Comparison of ENCODE assay signal across 34 cellular contexts in the genomic region with DNA sequence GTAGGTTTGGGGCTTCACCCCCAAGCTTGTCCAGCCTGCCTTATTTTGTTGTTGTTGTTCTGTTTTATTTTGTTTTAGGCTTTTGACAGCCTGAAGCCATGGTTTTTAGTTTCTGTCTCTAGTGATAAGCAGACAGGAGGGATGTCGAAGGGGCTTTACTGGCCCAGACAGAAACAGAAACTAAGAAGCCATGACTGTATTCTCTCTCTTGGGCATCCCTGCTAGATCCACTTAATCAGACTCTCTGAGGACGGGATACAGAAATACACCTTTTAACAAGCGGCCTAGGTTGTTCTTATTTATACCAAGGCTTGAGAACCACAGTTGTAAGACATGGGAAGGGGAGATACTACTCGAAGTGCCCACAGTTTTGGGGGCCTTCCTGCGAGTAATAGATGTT.
"Had no signal": no experiment of that assay in that cellular context is flagged by ENCODE, and none has a peak within 500 bp of the region (broad histone marks: within the 10 kb centered on the region; RNA-seq: fewer than 3 reads in every experiment).

No MANE protein-coding gene starts in this region.

- H3K4me3 Mint-ChIP-seq: activated CD8-positive, alpha-beta memory T cell treated with anti-CD3 and anti-CD28 coated beads, Interleukin-2, amount 10 ng/mL, durations not matched to agents 7 days and 5 days; activated CD8-positive, alpha-beta T cell treated with anti-CD3 and anti-CD28 coated beads for 36 hours; activated naive CD4-positive, alpha-beta T cell treated with anti-CD3 and anti-CD28 coated beads for 36 hours; activated naive CD4-positive, alpha-beta T cell treated with anti-CD3 and anti-CD28 coated beads, Interleukin-2, amount 50 U/mL, for 24 hours; activated naive CD8-positive, alpha-beta T cell treated with anti-CD3 and anti-CD28 coated beads for 36 hours; activated naive CD8-positive, alpha-beta T cell treated with anti-CD3 and anti-CD28 coated beads, Interleukin-2, amount 50 U/mL, for 24 hours; activated T-helper 1 cell treated with anti-CD3 and anti-CD28 coated beads, Interleukin-12 subunit alpha, Interleukin-12 subunit beta, Interleukin-2, Interleukin-4 antibody, amounts not matched to agents 30 ng/mL and 10 ng/mL and 1 ng/mL, durations not matched to agents 14 hours and 24 hours and 36 hours; central memory CD8-positive, alpha-beta T cell; dendritic cell treated with granulocyte-macrophage colony-stimulating factor and Interleukin-4, amounts not matched to agents 40 ng/mL and 50 ng/mL, for 4 days; endodermal cell; T-helper 17 cell; T-helper 2 cell treated with Interferon-gamma antibody and Interleukin-4, amounts not matched to agents 5 μg/mL and 100 μg/mL, for 36 hours; WTC11 had no signal

- H3K27ac ChIP-seq: adrenal gland, body of pancreas, breast epithelium, coronary artery, dorsolateral prefrontal cortex had no signal

- H3K9me3 Mint-ChIP-seq: activated CD8-positive, alpha-beta T cell treated with anti-CD3 and anti-CD28 coated beads for 36 hours; activated naive CD4-positive, alpha-beta T cell treated with anti-CD3 and anti-CD28 coated beads for 36 hours; activated naive CD4-positive, alpha-beta T cell treated with anti-CD3 and anti-CD28 coated beads, Interleukin-2, amount 50 U/mL, for 24 hours; activated naive CD8-positive, alpha-beta T cell treated with anti-CD3 and anti-CD28 coated beads for 36 hours; activated naive CD8-positive, alpha-beta T cell treated with anti-CD3 and anti-CD28 coated beads, Interleukin-2, amount 50 U/mL, for 24 hours; activated T-helper 1 cell treated with anti-CD3 and anti-CD28 coated beads, Interleukin-12 subunit alpha, Interleukin-12 subunit beta, Interleukin-2, Interleukin-4 antibody, amounts not matched to agents 30 ng/mL and 10 ng/mL and 1 ng/mL, durations not matched to agents 14 hours and 24 hours and 36 hours; activated T-helper 2 cell treated with anti-CD3 and anti-CD28 coated beads, Interferon-gamma antibody, Interleukin-2, Interleukin-4, amounts not matched to agents 10 μg/mL and 5 μg/mL and 100 μg/mL, durations not matched to agents 14 hours and 24 hours and 36 hours; central memory CD8-positive, alpha-beta T cell; dendritic cell treated with granulocyte-macrophage colony-stimulating factor and Interleukin-4, amounts not matched to agents 40 ng/mL and 50 ng/mL, for 4 days; endodermal cell; T-helper 2 cell treated with Interferon-gamma antibody and Interleukin-4, amounts not matched to agents 5 μg/mL and 100 μg/mL, for 36 hours; WTC11 had no signal

- H3K27ac Mint-ChIP-seq: activated CD8-positive, alpha-beta memory T cell treated with anti-CD3 and anti-CD28 coated beads, Interleukin-2, amount 10 ng/mL, durations not matched to agents 7 days and 5 days; activated CD8-positive, alpha-beta T cell treated with anti-CD3 and anti-CD28 coated beads for 36 hours; activated naive CD4-positive, alpha-beta T cell treated with anti-CD3 and anti-CD28 coated beads for 36 hours; activated naive CD4-positive, alpha-beta T cell treated with anti-CD3 and anti-CD28 coated beads, Interleukin-2, amount 50 U/mL, for 24 hours; activated naive CD8-positive, alpha-beta T cell treated with anti-CD3 and anti-CD28 coated beads for 36 hours; activated naive CD8-positive, alpha-beta T cell treated with anti-CD3 and anti-CD28 coated beads, Interleukin-2, amount 50 U/mL, for 24 hours; activated T-helper 1 cell treated with anti-CD3 and anti-CD28 coated beads, Interleukin-12 subunit alpha, Interleukin-12 subunit beta, Interleukin-2, Interleukin-4 antibody, amounts not matched to agents 30 ng/mL and 10 ng/mL and 1 ng/mL, durations not matched to agents 14 hours and 24 hours and 36 hours; activated T-helper 2 cell treated with anti-CD3 and anti-CD28 coated beads, Interferon-gamma antibody, Interleukin-2, Interleukin-4, amounts not matched to agents 10 μg/mL and 5 μg/mL and 100 μg/mL, durations not matched to agents 14 hours and 24 hours and 36 hours; dendritic cell treated with granulocyte-macrophage colony-stimulating factor and Interleukin-4, amounts not matched to agents 40 ng/mL and 50 ng/mL, for 4 days; endodermal cell; T-helper 17 cell; T-helper 2 cell treated with Interferon-gamma antibody and Interleukin-4, amounts not matched to agents 5 μg/mL and 100 μg/mL, for 36 hours; WTC11 had no signal

- H3K27me3 ChIP-seq: adrenal gland, body of pancreas, breast epithelium, dorsolateral prefrontal cortex had no signal

- H3K9me3 ChIP-seq: adrenal gland, body of pancreas, breast epithelium had no signal

- DNase-seq: activated CD4-positive, alpha-beta T cell treated with anti-CD3 and anti-CD28 coated beads for 48 hours; activated CD4-positive, alpha-beta T cell treated with anti-CD3 and anti-CD28 coated beads, Interleukin-2, amount 50 U/mL, for 1 hour; activated CD4-positive, alpha-beta T cell treated with anti-CD3 and anti-CD28 coated beads, Interleukin-2, amount 50 U/mL, for 48 hours; activated CD8-positive, alpha-beta memory T cell treated with anti-CD3 and anti-CD28 coated beads, Interleukin-2, amount 10 ng/mL, durations not matched to agents 7 days and 5 days; activated CD8-positive, alpha-beta memory T cell treated with anti-CD3 and anti-CD28 coated beads, Interleukin-2, amount 50 U/mL, for 4 hours; activated CD8-positive, alpha-beta T cell treated with anti-CD3 and anti-CD28 coated beads for 36 hours; activated effector memory CD4-positive, alpha-beta T cell treated with anti-CD3 and anti-CD28 coated beads, Interleukin-2, amount 50 U/mL, for 16 hours; activated naive CD4-positive, alpha-beta T cell treated with anti-CD3 and anti-CD28 coated beads for 36 hours; activated naive CD8-positive, alpha-beta T cell treated with anti-CD3 and anti-CD28 coated beads for 36 hours; activated naive CD8-positive, alpha-beta T cell treated with anti-CD3 and anti-CD28 coated beads, Interleukin-2, amount 50 U/mL, for 24 hours; activated T-cell treated with anti-CD3 and anti-CD28 coated beads, Interleukin-2, amount 50 U/mL, for 1 hour; activated T-cell treated with anti-CD3 and anti-CD28 coated beads, Interleukin-2, amount 50 U/mL, for 48 hours; adrenal gland; amygdala; aorta; body of pancreas; dorsolateral prefrontal cortex; effector memory CD4-positive, alpha-beta T cell; endodermal cell; foreskin fibroblast; head of caudate nucleus; T-helper 1 cell; T-helper 17 cell; T1000 had no signal

- H3K36me3 Mint-ChIP-seq: activated CD8-positive, alpha-beta memory T cell treated with anti-CD3 and anti-CD28 coated beads, Interleukin-2, amount 10 ng/mL, durations not matched to agents 7 days and 5 days; activated naive CD4-positive, alpha-beta T cell treated with anti-CD3 and anti-CD28 coated beads, Interleukin-2, amount 50 U/mL, for 24 hours; activated naive CD8-positive, alpha-beta T cell treated with anti-CD3 and anti-CD28 coated beads for 36 hours; WTC11 had no signal

- H3K36me3 ChIP-seq: adrenal gland, breast epithelium had no signal

- H3K4me1 Mint-ChIP-seq: activated CD8-positive, alpha-beta memory T cell treated with anti-CD3 and anti-CD28 coated beads, Interleukin-2, amount 10 ng/mL, durations not matched to agents 7 days and 5 days; activated naive CD4-positive, alpha-beta T cell treated with anti-CD3 and anti-CD28 coated beads, Interleukin-2, amount 50 U/mL, for 24 hours; activated naive CD8-positive, alpha-beta T cell treated with anti-CD3 and anti-CD28 coated beads for 36 hours; activated naive CD8-positive, alpha-beta T cell treated with anti-CD3 and anti-CD28 coated beads, Interleukin-2, amount 50 U/mL, for 24 hours; central memory CD8-positive, alpha-beta T cell; T-helper 17 cell; WTC11 had no signal

- H3K27me3 Mint-ChIP-seq: activated CD8-positive, alpha-beta memory T cell treated with anti-CD3 and anti-CD28 coated beads, Interleukin-2, amount 10 ng/mL, durations not matched to agents 7 days and 5 days; central memory CD8-positive, alpha-beta T cell; dendritic cell treated with granulocyte-macrophage colony-stimulating factor and Interleukin-4, amounts not matched to agents 40 ng/mL and 50 ng/mL, for 4 days had no signal

- ATAC-seq: activated CD8-positive, alpha-beta memory T cell treated with anti-CD3 and anti-CD28 coated beads, Interleukin-2, amount 10 ng/mL, durations not matched to agents 7 days and 5 days; activated CD8-positive, alpha-beta T cell treated with anti-CD3 and anti-CD28 coated beads for 36 hours; activated naive CD8-positive, alpha-beta T cell treated with anti-CD3 and anti-CD28 coated beads, Interleukin-2, amount 50 U/mL, for 24 hours; body of pancreas; esophagus mucosa; T-helper 17 cell; WTC11 had no signal

- H3K4me1 ChIP-seq: adrenal gland, body of pancreas, breast epithelium had no signal

- H3K4me3 ChIP-seq: adrenal gland, body of pancreas, breast epithelium, coronary artery, dorsolateral prefrontal cortex had no signal
